ENCODE assay signal across 26 cellular contexts in the genomic region with DNA sequence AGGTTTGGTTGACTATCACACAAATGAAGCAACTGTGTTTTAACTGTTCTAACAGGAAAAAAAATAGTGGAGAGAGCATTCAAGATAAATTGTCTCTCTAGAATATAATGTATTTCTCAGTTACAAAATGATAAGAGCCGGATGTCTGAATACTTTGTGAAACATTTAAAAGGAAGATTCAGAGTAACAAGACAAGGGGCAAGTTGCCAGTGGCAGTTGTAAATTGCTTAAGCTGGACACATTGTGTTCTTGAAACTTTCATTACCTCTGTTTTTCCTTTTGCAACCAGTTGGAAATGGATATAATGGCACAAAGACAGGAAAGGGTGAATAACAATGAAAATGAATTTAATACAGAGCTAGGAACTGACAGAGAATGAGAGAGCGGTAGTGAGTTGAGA.
"Had no signal": no experiment of that assay in that cellular context is flagged by ENCODE, and none has a peak within 500 bp of the region (broad histone marks: within the 10 kb centered on the region; RNA-seq: fewer than 3 reads in every experiment).

No MANE protein-coding gene starts in this region.

- H3K27ac ChIP-seq: esophagus muscularis mucosa, heart right ventricle, left lung, neural progenitor cell, prostate gland, right atrium auricular region, sigmoid colon, stomach, tibial artery had no signal

- ATAC-seq: heart right ventricle; left cardiac atrium; left lung; naive thymus-derived CD4-positive, alpha-beta T cell; stimulated activated effector memory CD8-positive, alpha-beta T cell treated with anti-CD3 and anti-CD28 coated beads, Interleukin-12 subunit alpha, Interleukin-12 subunit beta, amount 100 ng/mL, for 72 hours had no signal

- DNase-seq: dermis blood vessel endothelial cell; effector memory CD4-positive, alpha-beta T cell; foreskin melanocyte; glutamatergic neuron; heart right ventricle; hippocampal formation; left cardiac atrium; left lung; mammary epithelial cell; mesendoderm; midbrain; naive thymus-derived CD4-positive, alpha-beta T cell; sigmoid colon; stimulated activated CD4-positive, alpha-beta T cell treated with anti-CD3 and anti-CD28 coated beads, Interleukin-2, amount 100 ng/mL, for 24 hours; stimulated activated CD4-positive, alpha-beta T cell treated with anti-CD3 and anti-CD28 coated beads, Interleukin-4, amount 100 ng/mL, for 24 hours; stimulated activated naive CD4-positive, alpha-beta T cell treated with Interleukin-2 at 50 U/mL for 16 hours; stomach; tibial artery had no signal

- H2AFZ ChIP-seq: neural progenitor cell had no signal

- H3K9me3 ChIP-seq: esophagus muscularis mucosa, prostate gland, sigmoid colon, tibial artery had no signal

- H3K4me3 ChIP-seq: esophagus muscularis mucosa, heart right ventricle, left lung, neural progenitor cell, prostate gland, right atrium auricular region, sigmoid colon, stomach, tibial artery had no signal

- H3K4me1 ChIP-seq: esophagus muscularis mucosa, heart right ventricle, left lung, neural progenitor cell, prostate gland, right atrium auricular region, sigmoid colon, stomach, tibial artery had no signal

- FAIRE-seq: colon, endothelial cell of umbilical vein, islet of Langerhans had no signal

- H3K9ac ChIP-seq: neural progenitor cell had no signal

- H3K36me3 ChIP-seq: esophagus muscularis mucosa, heart right ventricle, left lung, prostate gland, right atrium auricular region, sigmoid colon, stomach, tibial artery had no signal

- H3K27me3 ChIP-seq: esophagus muscularis mucosa, heart right ventricle, left lung, neural progenitor cell, right atrium auricular region, sigmoid colon, stomach, tibial artery had no signal

- H3K4me2 ChIP-seq: neural progenitor cell had no signal
